In genomic region chr19:38731654-38732301, GRCh38 we compare ENCODE assay signal across 11 cellular contexts. TPM values are rescaled to one million over a fixed set of nuclear protein-coding genes. Genes with fewer than 3 reads are reported as not detected.
DNase-seq lines count a peak whose midpoint lies in the region; ATAC-seq and TF ChIP-seq lines count a peak whose summit lies in the region.
"Had no signal": no experiment of that assay in that cellular context is flagged by ENCODE, and none has a peak within 500 bp of the region (broad histone marks: within the 10 kb centered on the region; RNA-seq: fewer than 3 reads in every experiment).

No MANE protein-coding gene starts in this region.

- H3K27ac ChIP-seq in angular gyrus (ENCODE audit: low read depth, low read length) = peak overlapping the region; percentile 66

- no peak overlapping the region for H3K4me3 Mint-ChIP-seq in activated CD8-positive, alpha-beta memory T cell treated with anti-CD3 and anti-CD28 coated beads, Interleukin-2, amount 10 ng/mL, durations not matched to agents 7 days and 5 days
- H3K4me3 Mint-ChIP-seq in mesothelial cell of epicardium (no peak overlapping the region), type B pancreatic cell (no peak overlapping the region)
- H3K4me3 Mint-ChIP-seq: stimulated activated naive CD8-positive, alpha-beta T cell treated with anti-CD3 and anti-CD28 coated beads, Interleukin-15, amount 100 ng/mL, for 72 hours had no signal

- H3K36me3 Mint-ChIP-seq in activated CD8-positive, alpha-beta memory T cell treated with anti-CD3 and anti-CD28 coated beads, Interleukin-2, amount 10 ng/mL, durations not matched to agents 7 days and 5 days = peaks cover 27% of the 10 kb centered on the region
- H3K36me3 Mint-ChIP-seq in mesothelial cell of epicardium (peaks cover 21% of the 10 kb centered on the region), type B pancreatic cell (peaks cover 9% of the 10 kb centered on the region)

- CTCF ChIA-PET in activated CD8-positive, alpha-beta memory T cell treated with anti-CD3 and anti-CD28 coated beads, Interleukin-2, amount 10 ng/mL, durations not matched to agents 7 days and 5 days (lab: Charles Lee) = interaction anchor here (4.5 kb wide), 1 partner anchor 199 kb away, joined by 33 read pairs; the partner anchor contains the start of genes MRPS12 and SARS2

- peak; percentile 39 for DNase-seq in activated CD8-positive, alpha-beta memory T cell treated with anti-CD3 and anti-CD28 coated beads, Interleukin-2, amount 10 ng/mL, durations not matched to agents 7 days and 5 days
- DNase-seq in activated CD8-positive, alpha-beta memory T cell treated with anti-CD3 and anti-CD28 coated beads for 24 hours = no peak
- DNase-seq in mesothelial cell of epicardium (ENCODE audit: low spot score in 2 of 2, unreplicated experiment in 2 of 2) = no peak
- no peak for DNase-seq in type B pancreatic cell (ENCODE audit: extremely low spot score, unreplicated experiment)
- no peak for DNase-seq in GM20000 (ENCODE audit: low spot score)
- DNase-seq: BE2C; NCI-H526 treated with DMSO at 0.1 percent for 48 hours; stimulated activated naive CD8-positive, alpha-beta T cell treated with anti-CD3 and anti-CD28 coated beads, Interleukin-15, amount 100 ng/mL, for 72 hours had no signal

- TF ChIP-seq CTCF in mesothelial cell of epicardium (IDR thresholded peaks at IDR 0.05; ENCODE audit: unreplicated experiment) (no peak), type B pancreatic cell (conservative IDR thresholded peaks at IDR 0.05) (no peak), GM20000 (IDR thresholded peaks at IDR 0.05; ENCODE audit: extremely low read depth, missing control alignments) (no peak)

- H3K27ac Mint-ChIP-seq in activated CD8-positive, alpha-beta memory T cell treated with anti-CD3 and anti-CD28 coated beads, Interleukin-2, amount 10 ng/mL, durations not matched to agents 7 days and 5 days = peak overlapping the region; percentile 48
- H3K27ac Mint-ChIP-seq in mesothelial cell of epicardium = peak overlapping the region; percentile 37
- H3K27ac Mint-ChIP-seq in type B pancreatic cell = peak overlapping the region; percentile 50
- H3K27ac Mint-ChIP-seq: stimulated activated naive CD8-positive, alpha-beta T cell treated with anti-CD3 and anti-CD28 coated beads, Interleukin-15, amount 100 ng/mL, for 72 hours had no signal

- no peak for ATAC-seq in activated CD8-positive, alpha-beta memory T cell treated with anti-CD3 and anti-CD28 coated beads, Interleukin-2, amount 10 ng/mL, durations not matched to agents 7 days and 5 days
- ATAC-seq in HG02981 (IDR thresholded peaks at IDR 0.05; ENCODE audit: unreplicated experiment) = no peak
- ATAC-seq in GM18519 (IDR thresholded peaks at IDR 0.05; ENCODE audit: low FRiP score, unreplicated experiment) = no peak
- ATAC-seq: stimulated activated naive CD8-positive, alpha-beta T cell treated with anti-CD3 and anti-CD28 coated beads, Interleukin-15, amount 100 ng/mL, for 72 hours had no signal

- H3K27me3 Mint-ChIP-seq in activated CD8-positive, alpha-beta memory T cell treated with anti-CD3 and anti-CD28 coated beads, Interleukin-2, amount 10 ng/mL, durations not matched to agents 7 days and 5 days = no peaks in the 10 kb centered on the region
- H3K27me3 Mint-ChIP-seq in mesothelial cell of epicardium (ENCODE audit: low read depth) (peaks cover 5% of the 10 kb centered on the region), type B pancreatic cell (peaks cover 3% of the 10 kb centered on the region)

- peaks cover 40% of the 10 kb centered on the region for H3K4me1 Mint-ChIP-seq in activated CD8-positive, alpha-beta memory T cell treated with anti-CD3 and anti-CD28 coated beads, Interleukin-2, amount 10 ng/mL, durations not matched to agents 7 days and 5 days
- H3K4me1 Mint-ChIP-seq in mesothelial cell of epicardium (peaks cover 9% of the 10 kb centered on the region), type B pancreatic cell (ENCODE audit: unreplicated experiment) (peaks cover 5% of the 10 kb centered on the region)

- H3K9me3 Mint-ChIP-seq in activated CD8-positive, alpha-beta memory T cell treated with anti-CD3 and anti-CD28 coated beads, Interleukin-2, amount 10 ng/mL, durations not matched to agents 7 days and 5 days (ENCODE audit: low read depth) = no peaks in the 10 kb centered on the region
- no peaks in the 10 kb centered on the region for H3K9me3 Mint-ChIP-seq in mesothelial cell of epicardium
- H3K9me3 Mint-ChIP-seq in type B pancreatic cell = no peaks in the 10 kb centered on the region
- H3K9me3 Mint-ChIP-seq: stimulated activated naive CD8-positive, alpha-beta T cell treated with anti-CD3 and anti-CD28 coated beads, Interleukin-15, amount 100 ng/mL, for 72 hours had no signal

RNA-seq across cellular contexts. Expression of gene CAPN12, which starts 12.5 kb away (rescaled TPM):
- total RNA-seq in activated CD8-positive, alpha-beta memory T cell treated with anti-CD3 and anti-CD28 coated beads, Interleukin-2, amount 10 ng/mL, durations not matched to agents 7 days and 5 days = 10 to 100 TPM in 1 of 2 experiments, 1 to 10 TPM in 1; 8.4 to 17.5 TPM
- 6.1 to 6.8 TPM (median 6.7 TPM) in 3 replicates for total RNA-seq in mesothelial cell of epicardium
- total RNA-seq in type B pancreatic cell (ENCODE audit: low replicate concordance) = 3.0 and 4.5 TPM in 2 replicates

RNA-seq across cellular contexts. Expression of gene LGALS7, which starts 41.5 kb away (rescaled TPM):
- total RNA-seq in activated CD8-positive, alpha-beta memory T cell treated with anti-CD3 and anti-CD28 coated beads, Interleukin-2, amount 10 ng/mL, durations not matched to agents 7 days and 5 days = not detected
- total RNA-seq in mesothelial cell of epicardium (not detected in 3 replicates), type B pancreatic cell (ENCODE audit: low replicate concordance) (1.8 and 1.9 TPM in 2 replicates)

RNA-seq across cellular contexts. Expression of gene LGALS7B, which starts 57.2 kb away (rescaled TPM):
- total RNA-seq in activated CD8-positive, alpha-beta memory T cell treated with anti-CD3 and anti-CD28 coated beads, Interleukin-2, amount 10 ng/mL, durations not matched to agents 7 days and 5 days = not detected
- 1.2 TPM in 1 of 3 replicates, not detected in the others for total RNA-seq in mesothelial cell of epicardium
- total RNA-seq in type B pancreatic cell (ENCODE audit: low replicate concordance) = not detected in 2 replicates
